ENCODE assay signal across 1 cellular context in genomic region chr6:4667591-4667990, GRCh38.
A peak's percentile ranks its signal among the peaks of the same experiment; 100 is the strongest.
TF ChIP-seq lines count a peak whose summit lies in the region.

No MANE protein-coding gene starts in this region.

TF ChIP-seq in K562, 482 proteins besides CTCF, POLR2A, EP300 and RAD21 (continued from another document):
- TF ChIP-seq HMBOX1 (IDR thresholded peaks at IDR 0.05) (peak; percentile 93), ZBTB1 (CRISPR knock-in tag; IDR thresholded peaks at IDR 0.05; ENCODE audit: borderline replicate concordance, low read depth) (no peak), MAFG (tag; conservative IDR thresholded peaks at IDR 0.05) (no peak), TEAD2 (tag; IDR thresholded peaks at IDR 0.05) (no peak), SPI1 (IDR thresholded peaks at IDR 0.05; ENCODE audit: borderline replicate concordance, low read depth, low read length) (peak; percentile 67; the same call in 1 of the 2 replicates), PKNOX1 (IDR thresholded peaks at IDR 0.05) (peak; percentile 12; the same call in 1 of the 2 replicates), TCF3 (CRISPR knock-in tag; IDR thresholded peaks at IDR 0.05) (no peak), SMAD1 (IDR thresholded peaks at IDR 0.05; ENCODE audit: low read depth, low read length, partially characterized antibody) (no peak), YY1 (IDR thresholded peaks at IDR 0.05; ENCODE audit: borderline replicate concordance in 1 of 3, control insufficient read depth in 1 of 3, extremely low read depth in 1 of 3, insufficient read depth in 3 of 3, insufficient read length in 1 of 3, insufficient replicate concordance in 2 of 3, low read depth in 1 of 3, low read length in 2 of 3) (no peak), CHD4 (IDR thresholded peaks at IDR 0.05; ENCODE audit: insufficient read depth, insufficient replicate concordance, low read depth, low read length, poor library complexity, severe bottlenecking) (no peak), ZNF143 (CRISPR knock-in tag; IDR thresholded peaks at IDR 0.05) (no peak), ILK (tag; IDR thresholded peaks at IDR 0.05; ENCODE audit: borderline replicate concordance, low read depth) (no peak), MXI1 (IDR thresholded peaks at IDR 0.05; ENCODE audit: low read depth, low read length) (no peak), CTBP1 (IDR thresholded peaks at IDR 0.05; ENCODE audit: borderline replicate concordance) (no peak), HIVEP1 (CRISPR knock-in tag; IDR thresholded peaks at IDR 0.05) (no peak), CBFA2T2 (conservative IDR thresholded peaks at IDR 0.05) (no peak), FOXJ3 (CRISPR knock-in tag; IDR thresholded peaks at IDR 0.05) (no peak), ZNF239 (CRISPR knock-in tag; IDR thresholded peaks at IDR 0.05) (peak; percentile 72), NRF1 (conservative IDR thresholded peaks at IDR 0.05 in 1 of 2, IDR thresholded peaks at IDR 0.05 in 1 of 2) (no peak), ZC3H4 (CRISPR knock-in tag; IDR thresholded peaks at IDR 0.05; ENCODE audit: borderline replicate concordance) (no peak), ZNF12 (CRISPR knock-in tag; IDR thresholded peaks at IDR 0.05) (peak; percentile 97), ZFPM2 (CRISPR knock-in tag; IDR thresholded peaks at IDR 0.05) (no peak), SAFB2 (IDR thresholded peaks at IDR 0.05; ENCODE audit: borderline replicate concordance, low read depth, low read length, severe bottlenecking) (no peak), ZNF512 (tag; IDR thresholded peaks at IDR 0.05) (no peak), SP1 (CRISPR knock-in tag; IDR thresholded peaks at IDR 0.05) (no peak)
- TF ChIP-seq, protein P1, sequence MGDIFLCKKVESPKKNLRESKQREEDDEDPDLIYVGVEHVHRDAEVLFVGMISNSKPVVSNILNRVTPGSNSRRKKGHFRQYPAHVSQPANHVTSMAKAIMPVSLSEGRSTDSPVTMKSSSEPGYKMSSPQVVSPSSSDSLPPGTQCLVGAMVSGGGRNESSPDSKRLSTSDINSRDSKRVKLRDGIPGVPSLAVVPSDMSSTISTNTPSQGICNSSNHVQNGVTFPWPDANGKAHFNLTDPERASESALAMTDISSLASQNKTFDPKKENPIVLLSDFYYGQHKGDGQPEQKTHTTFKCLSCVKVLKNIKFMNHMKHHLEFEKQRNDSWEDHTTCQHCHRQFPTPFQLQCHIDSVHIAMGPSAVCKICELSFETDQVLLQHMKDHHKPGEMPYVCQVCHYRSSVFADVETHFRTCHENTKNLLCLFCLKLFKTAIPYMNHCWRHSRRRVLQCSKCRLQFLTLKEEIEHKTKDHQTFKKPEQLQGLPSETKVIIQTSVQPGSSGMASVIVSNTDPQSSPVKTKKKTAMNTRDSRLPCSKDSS (IDR thresholded peaks at IDR 0.05; ENCODE audit: low read depth, partially characterized antibody) = no peak
